9 cellular contexts compared by ENCODE assay signal in the genomic region with DNA sequence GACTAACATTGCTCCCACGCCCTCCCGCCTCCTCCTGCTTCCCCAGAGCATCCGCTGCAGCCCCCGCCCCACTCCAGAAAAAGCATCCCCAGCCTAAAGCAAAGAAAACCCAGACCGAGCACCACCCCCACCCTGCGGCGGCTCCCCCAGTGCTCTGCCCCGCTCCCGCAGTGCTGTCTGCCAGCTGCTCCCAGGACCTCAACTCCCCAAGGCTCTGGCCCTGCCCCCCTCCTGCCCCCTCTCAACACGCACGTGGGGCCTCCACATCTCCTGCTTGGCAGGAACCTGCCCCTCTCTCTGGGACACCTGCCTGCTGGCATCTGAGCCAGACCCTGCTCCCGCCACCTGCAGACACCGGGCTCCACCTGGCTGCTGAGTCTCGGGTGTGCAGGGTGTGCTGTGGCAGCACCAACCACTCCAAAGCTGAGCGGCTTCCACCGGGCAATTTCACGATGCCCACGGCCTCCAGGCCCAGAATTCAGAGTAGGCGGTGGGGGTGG.
A peak's percentile ranks its signal among the peaks of the same experiment; 100 is the strongest.
DNase-seq lines count a peak whose midpoint lies in the region; ATAC-seq and TF ChIP-seq lines count a peak whose summit lies in the region.
"Had no signal": no experiment of that assay in that cellular context is flagged by ENCODE, and none has a peak within 500 bp of the region (broad histone marks: within the 10 kb centered on the region; RNA-seq: fewer than 3 reads in every experiment).

No MANE protein-coding gene starts in this region.

- no peaks in the 10 kb centered on the region for H3K27me3 Mint-ChIP-seq in activated CD4-positive, alpha-beta T cell treated with anti-CD3 and anti-CD28 coated beads, Interleukin-2, amount 10 ng/mL, durations not matched to agents 24 days and 14 days

- H3K4me1 ChIP-seq in OCI-LY7 (ENCODE audit: insufficient read depth, low read length, poor library complexity, severe bottlenecking), result peaks cover 5% of the 10 kb centered on the region

- H3K4me3 Mint-ChIP-seq in activated CD4-positive, alpha-beta T cell treated with anti-CD3 and anti-CD28 coated beads, Interleukin-2, amount 10 ng/mL, durations not matched to agents 24 days and 14 days, result no peak overlapping the region

- no peak overlapping the region for H3K27ac Mint-ChIP-seq in activated CD4-positive, alpha-beta T cell treated with anti-CD3 and anti-CD28 coated beads, Interleukin-2, amount 10 ng/mL, durations not matched to agents 24 days and 14 days

- no peaks in the 10 kb centered on the region for H3K9me3 Mint-ChIP-seq in activated CD4-positive, alpha-beta T cell treated with anti-CD3 and anti-CD28 coated beads, Interleukin-2, amount 10 ng/mL, durations not matched to agents 24 days and 14 days

- intact Hi-C loops in activated CD4-positive, alpha-beta T cell treated with anti-CD3 and anti-CD28 coated beads, Interleukin-2, amount 10 ng/mL, durations not matched to agents 24 days and 14 days (cut with micrococcal nuclease), result no loop called here
- intact Hi-C loops in OCI-LY7 (cut with micrococcal nuclease; ENCODE audit: unreplicated experiment), result no loop called here

- CTCF ChIA-PET in OCI-LY7 (lab: Charles Lee; ENCODE audit: unreplicated experiment), result no interaction called here

- no peaks in the 10 kb centered on the region for H3K36me3 ChIP-seq in OCI-LY7 (ENCODE audit: insufficient read depth, low read length)

- H3K36me3 Mint-ChIP-seq in activated CD4-positive, alpha-beta T cell treated with anti-CD3 and anti-CD28 coated beads, Interleukin-2, amount 10 ng/mL, durations not matched to agents 24 days and 14 days (ENCODE audit: low read depth), result no peaks in the 10 kb centered on the region

- ATAC-seq in HG03521 (IDR thresholded peaks at IDR 0.05; ENCODE audit: unreplicated experiment), result no peak
- ATAC-seq in HG03442 (IDR thresholded peaks at IDR 0.05; ENCODE audit: unreplicated experiment), result no peak

- 0 out of 2 replicates have a peak, but pooled peaks have one; percentile 28 for TF ChIP-seq CTCF in OCI-LY7 (conservative IDR thresholded peaks at IDR 0.05; ENCODE audit: low read length)

- H3K27ac ChIP-seq in OCI-LY7 (ENCODE audit: low read depth, low read length, poor library complexity, severe bottlenecking), result no peak overlapping the region

- no peaks in the 10 kb centered on the region for H3K4me1 Mint-ChIP-seq in activated CD4-positive, alpha-beta T cell treated with anti-CD3 and anti-CD28 coated beads, Interleukin-2, amount 10 ng/mL, durations not matched to agents 24 days and 14 days

- H3K79me2 ChIP-seq in OCI-LY7 (ENCODE audit: insufficient read depth, low read depth, low read length), result no peaks in the 10 kb centered on the region

- DNase-seq in activated CD4-positive, alpha-beta T cell treated with anti-CD3 and anti-CD28 coated beads for 1 hour, result peak; percentile 31
- no peak for DNase-seq in activated CD4-positive, alpha-beta T cell treated with anti-CD3 and anti-CD28 coated beads, Interleukin-2, amount 10 ng/mL, durations not matched to agents 24 days and 14 days
- peak; percentile 27 for DNase-seq in OCI-LY7 (ENCODE audit: low spot score)
- peak; percentile 49 for DNase-seq in effector CD4-positive, alpha-beta T cell
- DNase-seq in stimulated activated CD8-positive, alpha-beta memory T cell treated with anti-CD3 and anti-CD28 coated beads, Interleukin-4, amount 100 ng/mL, for 48 hours, result peak; percentile 35
- no peak for DNase-seq in KG1 (lab: John Stamatoyannopoulos, UW)
- DNase-seq: kidney glomerular epithelial cell had no signal

- no peaks in the 10 kb centered on the region for H4K20me1 ChIP-seq in OCI-LY7 (ENCODE audit: insufficient read depth, low read length)

- POLR2A ChIA-PET in OCI-LY7 (lab: Charles Lee), result no interaction called here

- H3K9me3 ChIP-seq in OCI-LY7 (ENCODE audit: low read length), result no peaks in the 10 kb centered on the region

- H3K9me2 ChIP-seq in OCI-LY7 (ENCODE audit: insufficient read depth, low read length), result no peaks in the 10 kb centered on the region

- BruUV-seq in OCI-LY7 (replicated peaks; lab: Mats Ljungman, UMichigan), result no TSS peak

- H2AFZ ChIP-seq in OCI-LY7 (ENCODE audit: low read length), result no peak overlapping the region

- no peak overlapping the region for H3K4me2 ChIP-seq in OCI-LY7 (ENCODE audit: low read length)

- no peak overlapping the region for H3K4me3 ChIP-seq in OCI-LY7 (ENCODE audit: low read depth, low read length, poor library complexity, severe bottlenecking)

Comparison
In these comparisons a context has a peak if more than half of its experiments do, and no peak if none do; other contexts are left out.
1. DNase-seq: peak in activated CD4-positive, alpha-beta T cell treated with anti-CD3 and anti-CD28 coated beads for 1 hour (single experiment), OCI-LY7 (single experiment), effector CD4-positive, alpha-beta T cell (single experiment) and stimulated activated CD8-positive, alpha-beta memory T cell treated with anti-CD3 and anti-CD28 coated beads, Interleukin-4, amount 100 ng/mL, for 48 hours (single experiment); none in activated CD4-positive, alpha-beta T cell treated with anti-CD3 and anti-CD28 coated beads, Interleukin-2, amount 10 ng/mL, durations not matched to agents 24 days and 14 days (single experiment) and KG1 (single experiment).